In genomic region chr18:80106482-80107051, GRCh38 we compare ENCODE assay signal across 15 cellular contexts. TPM values are rescaled to one million over a fixed set of nuclear protein-coding genes. Genes with fewer than 3 reads are reported as not detected.
A peak's percentile ranks its signal among the peaks of the same experiment; 100 is the strongest.
DNase-seq lines count a peak whose midpoint lies in the region; ATAC-seq, FAIRE-seq and TF ChIP-seq lines count a peak whose summit lies in the region.
"Had no signal": no experiment of that assay in that cellular context is flagged by ENCODE, and none has a peak within 500 bp of the region (broad histone marks: within the 10 kb centered on the region; RNA-seq: fewer than 3 reads in every experiment).

No MANE protein-coding gene starts in this region.

- no peak overlapping the region for H3K4me3 ChIP-seq in CD4-positive, alpha-beta memory T cell (ENCODE audit: low read length in 2 of 2)
- no peak overlapping the region for H3K4me3 ChIP-seq in fibroblast of villous mesenchyme (ENCODE audit: low read depth, low read length)
- no peak overlapping the region for H3K4me3 ChIP-seq in pancreas
- H3K4me3 ChIP-seq in kidney (ENCODE audit: low read length in 2 of 2): no peak overlapping the region
- H3K4me3 ChIP-seq: lower lobe of right lung, uterus had no signal

- WGBS in pancreas, 2 donors: 16 to 19% methylated on average over 5 to 6 of the region's 6 CpGs

- POLR2A ChIA-PET in CD4-positive, alpha-beta memory T cell (lab: Charles Lee; ENCODE audit: partially characterized antibody): no interaction called here
- POLR2A ChIA-PET in WTC11 (lab: Charles Lee): no interaction called here

- H3K4me1 Mint-ChIP-seq in CD4-positive, alpha-beta memory T cell: peaks cover 26 to 42% (median 34%) of the 10 kb centered on the region in 4 donors
- H3K4me1 Mint-ChIP-seq in WTC11: peaks cover 55% of the 10 kb centered on the region

- ATAC-seq in WTC11: no peak
- peak in 2 of 4 donors; percentile 21 to 61 for ATAC-seq in pancreas
- ATAC-seq in HG03097 (IDR thresholded peaks at IDR 0.05; ENCODE audit: low FRiP score, unreplicated experiment): no peak
- ATAC-seq in GM18517 (IDR thresholded peaks at IDR 0.05; ENCODE audit: unreplicated experiment): no peak
- ATAC-seq: activated CD8-positive, alpha-beta memory T cell treated with anti-CD3 and anti-CD28 coated beads, Interleukin-2, amount 10 ng/mL, durations not matched to agents 7 days and 5 days; lower lobe of right lung had no signal

- H3K36me3 Mint-ChIP-seq in CD4-positive, alpha-beta memory T cell: peaks cover 0 to 6% of the 10 kb centered on the region in 2 donors
- peaks cover 5% of the 10 kb centered on the region for H3K36me3 Mint-ChIP-seq in WTC11

- H3K27me3 Mint-ChIP-seq in CD4-positive, alpha-beta memory T cell: no peaks in the 10 kb centered on the region
- no peaks in the 10 kb centered on the region for H3K27me3 Mint-ChIP-seq in WTC11 (ENCODE audit: low read depth)
- H3K27me3 Mint-ChIP-seq: activated CD8-positive, alpha-beta memory T cell treated with anti-CD3 and anti-CD28 coated beads, Interleukin-2, amount 10 ng/mL, durations not matched to agents 7 days and 5 days had no signal

- no peaks in the 10 kb centered on the region for H3K9me3 ChIP-seq in CD4-positive, alpha-beta memory T cell (ENCODE audit: control insufficient read depth in 1 of 2, low read length in 2 of 2)
- H3K9me3 ChIP-seq in pancreas (no peaks in the 10 kb centered on the region), kidney (ENCODE audit: control insufficient read depth in 1 of 2, low read length in 2 of 2) (peaks cover 0 to 3% of the 10 kb centered on the region in 2 donors)
- H3K9me3 ChIP-seq: lower lobe of right lung, uterus had no signal

- no peak for DNase-seq in CD4-positive, alpha-beta memory T cell
- DNase-seq in WTC11 (ENCODE audit: low spot score) (no peak), fibroblast of villous mesenchyme (ENCODE audit: low read depth) (peak; percentile 26), pancreas (peak in 4 of 6 donors; percentile 17 to 48 (median 28)), kidney (no peak)
- DNase-seq in activated CD4-positive, alpha-beta T cell treated with anti-CD3 and anti-CD28 coated beads, Interleukin-2, amount 50 U/mL, for 4 hours: no peak
- DNase-seq: activated CD8-positive, alpha-beta memory T cell treated with anti-CD3 and anti-CD28 coated beads, Interleukin-2, amount 10 ng/mL, durations not matched to agents 7 days and 5 days; activated naive CD4-positive, alpha-beta T cell; Kasumi-1; lower lobe of right lung; NCI-H1417 treated with DMSO at 0.1 percent for 48 hours; NK-92 treated with Interleukin-12 subunit alpha and Interleukin-12 subunit beta, amount 100 ng/mL, for 24 hours; uterus had no signal

- H3K27me3 ChIP-seq in CD4-positive, alpha-beta memory T cell (ENCODE audit: insufficient read depth, low read length): no peaks in the 10 kb centered on the region
- no peaks in the 10 kb centered on the region for H3K27me3 ChIP-seq in pancreas
- H3K27me3 ChIP-seq: uterus had no signal

- no peak overlapping the region for H3K9ac ChIP-seq in kidney (ENCODE audit: low read length in 2 of 2)

- intact Hi-C loops in CD4-positive, alpha-beta memory T cell (cut with micrococcal nuclease): loop anchor here (10.0 kb wide), 1 partner anchor 712 kb away; the partner anchor contains the start of gene NFATC1
- intact Hi-C loops in pancreas (cut with DNase I): no loop called here
- intact Hi-C loops in kidney (cut with DNase I): no loop called here

- H3K27ac Mint-ChIP-seq in CD4-positive, alpha-beta memory T cell: peak overlapping the region; percentile 11 to 96 (median 38)
- peak overlapping the region; percentile 0; the same call in 1 of the 2 replicates for H3K27ac Mint-ChIP-seq in WTC11
- H3K27ac Mint-ChIP-seq: activated CD8-positive, alpha-beta memory T cell treated with anti-CD3 and anti-CD28 coated beads, Interleukin-2, amount 10 ng/mL, durations not matched to agents 7 days and 5 days had no signal

- CTCF ChIA-PET in CD4-positive, alpha-beta memory T cell (lab: Charles Lee; ENCODE audit: partially characterized antibody): interaction anchor here (1.1 kb wide), 1 partner anchor 117 kb away, joined by 3 read pairs; no protein-coding TSS in a partner anchor
- CTCF ChIA-PET in WTC11 (lab: Charles Lee): interaction anchor here (0.7 kb wide), 1 partner anchor 108 kb away, joined by 3 read pairs; no protein-coding TSS in a partner anchor

- TF ChIP-seq CTCF in WTC11 (IDR thresholded peaks at IDR 0.05) (no peak), fibroblast of villous mesenchyme (IDR thresholded peaks at IDR 0.05; ENCODE audit: insufficient read depth, low read depth, low read length) (no peak), pancreas (IDR thresholded peaks at IDR 0.05) (no peak), kidney (IDR thresholded peaks at IDR 0.05; ENCODE audit: borderline replicate concordance, extremely low read depth, insufficient read depth) (no peak)

- H3K4me1 ChIP-seq in CD4-positive, alpha-beta memory T cell (ENCODE audit: insufficient read depth, low read length): peaks cover 19% of the 10 kb centered on the region
- H3K4me1 ChIP-seq in pancreas (peaks cover 0 to 9% (median 0%) of the 10 kb centered on the region in 3 donors), kidney (ENCODE audit: control insufficient read depth in 1 of 2, insufficient read depth in 1 of 2, low read depth in 1 of 2, low read length in 2 of 2) (peaks cover 0 to 7% of the 10 kb centered on the region in 2 donors)

- H3K36me3 ChIP-seq in CD4-positive, alpha-beta memory T cell (ENCODE audit: insufficient read depth, low read length): no peaks in the 10 kb centered on the region
- no peaks in the 10 kb centered on the region for H3K36me3 ChIP-seq in pancreas
- no peaks in the 10 kb centered on the region for H3K36me3 ChIP-seq in kidney (ENCODE audit: control insufficient read depth in 1 of 2, insufficient read depth in 2 of 2, low read length in 2 of 2)
- H3K36me3 ChIP-seq: lower lobe of right lung, uterus had no signal

- no peak overlapping the region for H3K27ac ChIP-seq in CD4-positive, alpha-beta memory T cell (ENCODE audit: low read depth, low read length)
- H3K27ac ChIP-seq in pancreas (peak overlapping the region in 1 of 4 donors; percentile 11), kidney (ENCODE audit: low read depth in 2 of 2, low read length in 2 of 2) (no peak overlapping the region)
- H3K27ac ChIP-seq: lower lobe of right lung had no signal

- FAIRE-seq in pancreas (lab: Jason Lieb, UNC): no peak
- no peak for FAIRE-seq in kidney (lab: Jason Lieb, UNC)

- peaks cover 0 to 6% (median 0%) of the 10 kb centered on the region in 8 donors for H3K9me3 Mint-ChIP-seq in CD4-positive, alpha-beta memory T cell
- peaks cover 16% of the 10 kb centered on the region for H3K9me3 Mint-ChIP-seq in WTC11

- H3K4me3 Mint-ChIP-seq in CD4-positive, alpha-beta memory T cell: peak overlapping the region in 2 of 8 donors; percentile 1 to 6
- no peak overlapping the region for H3K4me3 Mint-ChIP-seq in WTC11
- H3K4me3 Mint-ChIP-seq: activated CD8-positive, alpha-beta memory T cell treated with anti-CD3 and anti-CD28 coated beads, Interleukin-2, amount 10 ng/mL, durations not matched to agents 7 days and 5 days had no signal

TF ChIP-seq in WTC11, 78 proteins besides CTCF, POLR2A, EP300 and RAD21:
- no peak for TF ChIP-seq MYBL2 (CRISPR knock-in tag; IDR thresholded peaks at IDR 0.05)

RNA-seq across cellular contexts. Expression of gene ADNP2, which starts 2.5 kb away (rescaled TPM):
- total RNA-seq in CD4-positive, alpha-beta memory T cell: 10 to 100 TPM; 20.2 to 20.9 TPM
- 1 to 10 TPM; 7.1 to 9.2 TPM for polyA plus RNA-seq in CD4-positive, alpha-beta memory T cell
- total RNA-seq in WTC11 (2021): 46.5 to 56.0 TPM (median 49.0 TPM) in 3 replicates
- total RNA-seq in fibroblast of villous mesenchyme: 23.3 and 24.5 TPM in 2 replicates
- total RNA-seq in pancreas: 1 to 10 TPM; 5.9 to 8.4 (median 7.0) TPM
- polyA plus RNA-seq in pancreas: 1 to 10 TPM; 4.2 to 4.7 TPM
- total RNA-seq in kidney: 21.1 TPM
- polyA plus RNA-seq in kidney (ENCODE audit: insufficient read depth, low read depth, low replicate concordance): 6.0 TPM

Comparison
In these comparisons a context has a peak if more than half of its experiments do, and no peak if none do; other contexts are left out.
1. DNase-seq: peak in fibroblast of villous mesenchyme (single experiment) and pancreas (4 of 6); none in CD4-positive, alpha-beta memory T cell (0 of 5), WTC11 (single experiment), kidney (single experiment) and activated CD4-positive, alpha-beta T cell treated with anti-CD3 and anti-CD28 coated beads, Interleukin-2, amount 50 U/mL, for 4 hours (0 of 2).